In the genomic region with DNA sequence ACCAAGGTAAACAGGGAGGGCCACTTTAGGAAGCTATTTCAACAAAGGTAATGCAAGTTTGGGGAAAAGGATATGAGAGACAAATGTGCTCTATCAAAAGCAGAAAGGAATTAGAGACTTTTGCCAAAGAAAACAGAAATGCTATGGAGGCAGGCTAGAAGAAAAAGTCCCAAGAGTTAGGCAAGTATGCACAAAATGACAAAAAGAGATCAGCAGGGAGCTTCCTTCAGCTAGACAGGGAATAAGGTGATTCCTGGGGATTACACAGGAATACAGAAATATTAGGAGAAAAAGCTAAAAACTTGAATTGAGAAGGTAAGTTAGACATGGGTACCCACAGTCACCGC, we compare ENCODE assay signal across 12 cellular contexts. TPM values are rescaled to one million over a fixed set of nuclear protein-coding genes. Genes with fewer than 3 reads are reported as not detected.
A peak's percentile ranks its signal among the peaks of the same experiment; 100 is the strongest.
DNase-seq lines count a peak whose midpoint lies in the region; ATAC-seq lines count a peak whose summit lies in the region.
"Had no signal": no experiment of that assay in that cellular context is flagged by ENCODE, and none has a peak within 500 bp of the region (broad histone marks: within the 10 kb centered on the region; RNA-seq: fewer than 3 reads in every experiment).

No MANE protein-coding gene starts in this region.

- H3K36me3 Mint-ChIP-seq in stimulated activated naive CD8-positive, alpha-beta T cell treated with anti-CD3 and anti-CD28 coated beads, Interleukin-15, Interleukin-2, amounts not matched to agents 100 ng/mL and 50 ng/mL, for 24 hours (ENCODE audit: low read depth) = peaks cover 23% of the 10 kb centered on the region
- peaks cover 24% of the 10 kb centered on the region for H3K36me3 Mint-ChIP-seq in activated naive CD8-positive, alpha-beta T cell treated with anti-CD3 and anti-CD28 coated beads for 36 hours

- no peaks in the 10 kb centered on the region for H3K9me3 Mint-ChIP-seq in stimulated activated naive CD8-positive, alpha-beta T cell treated with anti-CD3 and anti-CD28 coated beads, Interleukin-15, Interleukin-2, amounts not matched to agents 100 ng/mL and 50 ng/mL, for 24 hours
- H3K9me3 Mint-ChIP-seq in activated naive CD8-positive, alpha-beta T cell treated with anti-CD3 and anti-CD28 coated beads for 36 hours = no peaks in the 10 kb centered on the region
- H3K9me3 Mint-ChIP-seq: activated naive CD4-positive, alpha-beta T cell treated with anti-CD3 and anti-CD28 coated beads for 36 hours had no signal

- peak overlapping the region; percentile 71 for H3K27ac Mint-ChIP-seq in stimulated activated naive CD8-positive, alpha-beta T cell treated with anti-CD3 and anti-CD28 coated beads, Interleukin-15, Interleukin-2, amounts not matched to agents 100 ng/mL and 50 ng/mL, for 24 hours
- no peak overlapping the region for H3K27ac Mint-ChIP-seq in activated naive CD8-positive, alpha-beta T cell treated with anti-CD3 and anti-CD28 coated beads for 36 hours
- H3K27ac Mint-ChIP-seq: activated naive CD4-positive, alpha-beta T cell treated with anti-CD3 and anti-CD28 coated beads for 36 hours had no signal

- ATAC-seq in stimulated activated naive CD8-positive, alpha-beta T cell treated with anti-CD3 and anti-CD28 coated beads, Interleukin-15, Interleukin-2, amounts not matched to agents 100 U/mL and 50 U/mL, for 24 hours = no peak
- ATAC-seq in GM18858 (IDR thresholded peaks at IDR 0.05; ENCODE audit: unreplicated experiment) = no peak

- H3K27me3 Mint-ChIP-seq in stimulated activated naive CD8-positive, alpha-beta T cell treated with anti-CD3 and anti-CD28 coated beads, Interleukin-15, Interleukin-2, amounts not matched to agents 100 ng/mL and 50 ng/mL, for 24 hours = no peaks in the 10 kb centered on the region
- no peaks in the 10 kb centered on the region for H3K27me3 Mint-ChIP-seq in activated naive CD8-positive, alpha-beta T cell treated with anti-CD3 and anti-CD28 coated beads for 36 hours

- DNase-seq in stimulated activated naive CD8-positive, alpha-beta T cell treated with anti-CD3 and anti-CD28 coated beads, Interleukin-15, Interleukin-2, amounts not matched to agents 100 U/mL and 50 U/mL, for 24 hours = no peak
- DNase-seq in activated naive CD8-positive, alpha-beta T cell treated with anti-CD3 and anti-CD28 coated beads for 36 hours = no peak
- DNase-seq in iris pigment epithelial cell (ENCODE audit: low read depth) = peak; percentile 29
- no peak for DNase-seq in nucleus accumbens (lab: John Stamatoyannopoulos, UW)
- DNase-seq in NCI-H82 treated with DMSO at 0.1 percent for 48 hours (lab: John Stamatoyannopoulos, UW; ENCODE audit: unreplicated experiment) = no peak
- DNase-seq in DMS53 (lab: John Stamatoyannopoulos, UW) = no peak
- DNase-seq: activated naive CD4-positive, alpha-beta T cell treated with anti-CD3 and anti-CD28 coated beads for 36 hours; islet precursor cell; Peyer's patch had no signal

- H3K4me3 Mint-ChIP-seq in stimulated activated naive CD8-positive, alpha-beta T cell treated with anti-CD3 and anti-CD28 coated beads, Interleukin-15, Interleukin-2, amounts not matched to agents 100 ng/mL and 50 ng/mL, for 24 hours = peak overlapping the region; percentile 58
- peak overlapping the region; percentile 57 for H3K4me3 Mint-ChIP-seq in activated naive CD8-positive, alpha-beta T cell treated with anti-CD3 and anti-CD28 coated beads for 36 hours

- peaks cover 43% of the 10 kb centered on the region for H3K4me1 Mint-ChIP-seq in stimulated activated naive CD8-positive, alpha-beta T cell treated with anti-CD3 and anti-CD28 coated beads, Interleukin-15, Interleukin-2, amounts not matched to agents 100 ng/mL and 50 ng/mL, for 24 hours (ENCODE audit: low read depth)
- peaks cover 38% of the 10 kb centered on the region for H3K4me1 Mint-ChIP-seq in activated naive CD8-positive, alpha-beta T cell treated with anti-CD3 and anti-CD28 coated beads for 36 hours

RNA-seq across cellular contexts. Expression of gene FXR2, which starts 2.4 kb away (rescaled TPM):
- 10 to 100 TPM; 35.5 to 37.0 TPM for total RNA-seq in activated naive CD8-positive, alpha-beta T cell treated with anti-CD3 and anti-CD28 coated beads for 36 hours

RNA-seq across cellular contexts. Expression of gene SAT2, which starts 15.4 kb away (rescaled TPM):
- total RNA-seq in activated naive CD8-positive, alpha-beta T cell treated with anti-CD3 and anti-CD28 coated beads for 36 hours = 10 to 100 TPM; 15.4 to 15.5 TPM

RNA-seq across cellular contexts. Expression of gene SHBG, which starts 17.7 kb away (rescaled TPM):
- not detected for total RNA-seq in activated naive CD8-positive, alpha-beta T cell treated with anti-CD3 and anti-CD28 coated beads for 36 hours
- total RNA-seq: activated naive CD4-positive, alpha-beta T cell treated with anti-CD3 and anti-CD28 coated beads for 36 hours; epithelial cell of proximal tubule had no signal

RNA-seq across cellular contexts. Expression of gene SOX15, which starts 22.4 kb away (rescaled TPM):
- under 1 TPM; 0.28 to 0.35 TPM for total RNA-seq in activated naive CD8-positive, alpha-beta T cell treated with anti-CD3 and anti-CD28 coated beads for 36 hours

RNA-seq across cellular contexts. Expression of gene MPDU1, which starts 28.6 kb away (rescaled TPM):
- 10 to 100 TPM; 72.8 to 77.2 TPM for total RNA-seq in activated naive CD8-positive, alpha-beta T cell treated with anti-CD3 and anti-CD28 coated beads for 36 hours
